8 cellular contexts compared by ENCODE assay signal in genomic region chr7:95330194-95331003, GRCh38. TPM values are rescaled to one million over a fixed set of nuclear protein-coding genes. Genes with fewer than 3 reads are reported as not detected.
DNase-seq lines count a peak whose midpoint lies in the region; ATAC-seq, FAIRE-seq and TF ChIP-seq lines count a peak whose summit lies in the region.

No MANE protein-coding gene starts in this region.

- DNase-seq in GM12891 (ENCODE audit: insufficient read length, low spot score) = no peak
- DNase-seq in KBM-7 = peak; percentile 12
- no peak for DNase-seq in central memory CD8-positive, alpha-beta T cell (ENCODE audit: low spot score in 2 of 2)
- no peak for DNase-seq in psoas muscle
- DNase-seq in HPDE6-E6E7 (ENCODE audit: extremely low spot score) = no peak
- DNase-seq in NCI-H524 (lab: John Stamatoyannopoulos, UW) = no peak
- DNase-seq in NCI-H524 treated with DMSO at 0.1 percent for 48 hours (lab: John Stamatoyannopoulos, UW) = no peak

- peak overlapping the region; percentile 63 for H3K27ac Mint-ChIP-seq in central memory CD8-positive, alpha-beta T cell (ENCODE audit: low read depth)

- in situ Hi-C loops in KBM-7 (cut with MboI; ENCODE audit: low pct_unique_long_range_greater_than_20kb, low sequenced_read_pairs) = no loop called here

- peaks cover 13% of the 10 kb centered on the region for H3K4me1 Mint-ChIP-seq in central memory CD8-positive, alpha-beta T cell

- no peaks in the 10 kb centered on the region for H3K9me3 ChIP-seq in psoas muscle

- H3K36me3 ChIP-seq in psoas muscle (ENCODE audit: insufficient read depth in 1 of 2, low read depth in 1 of 2) = no peaks in the 10 kb centered on the region

- no peak overlapping the region for H3K27ac ChIP-seq in psoas muscle

- H3K27me3 ChIP-seq in psoas muscle (ENCODE audit: insufficient read depth in 3 of 3, low read length in 2 of 3) = no peaks in the 10 kb centered on the region

- FAIRE-seq in GM12891 (lab: Jason Lieb, UNC) = peak; percentile 71

- H3K27me3 Mint-ChIP-seq in central memory CD8-positive, alpha-beta T cell = peaks cover 5% of the 10 kb centered on the region

- H3K4me3 Mint-ChIP-seq in central memory CD8-positive, alpha-beta T cell = peak overlapping the region; percentile 64

- TF ChIP-seq CTCF in psoas muscle (IDR thresholded peaks at IDR 0.05) = no peak

- peaks cover 3% of the 10 kb centered on the region for H3K4me1 ChIP-seq in psoas muscle

- H3K4me3 ChIP-seq in psoas muscle = peak overlapping the region; percentile 53

- H3K36me3 Mint-ChIP-seq in central memory CD8-positive, alpha-beta T cell (ENCODE audit: insufficient read depth) = no peaks in the 10 kb centered on the region

- no peaks in the 10 kb centered on the region for H3K9me3 Mint-ChIP-seq in central memory CD8-positive, alpha-beta T cell

- peak; percentile 95 for ATAC-seq in GM21528 (IDR thresholded peaks at IDR 0.05; ENCODE audit: low FRiP score, unreplicated experiment)
- ATAC-seq in central memory CD8-positive, alpha-beta T cell (replicated peaks; ENCODE audit: extremely low read depth, poor library complexity, severe bottlenecking) = peak; percentile 83
- ATAC-seq in psoas muscle = no peak

- intact Hi-C loops in psoas muscle (cut with DNase I) = no loop called here

- 6 to 27% (median 11%) methylated on average over 4 of the region's 4 CpGs for WGBS in psoas muscle, 3 donors

- no peak for TF ChIP-seq POLR2A in GM12891 (IDR thresholded peaks at IDR 0.05; ENCODE audit: low read depth, low read length)

TF ChIP-seq in GM12891, 5 proteins besides CTCF, POLR2A, EP300 and RAD21:
- TF ChIP-seq POLR2AphosphoS5 (IDR thresholded peaks at IDR 0.05; ENCODE audit: low read depth, low read length) = no peak

RNA-seq across cellular contexts. Expression of gene PON1, which starts 6.1 kb away (rescaled TPM):
- not detected for polyA plus RNA-seq in GM12891 (2012; ENCODE audit: low read depth, missing spikeins)
- total RNA-seq in psoas muscle = not detected
- polyA plus RNA-seq in psoas muscle = under 1 TPM in 2 of 3 donors, not detected in 1; 0.04 to 0.10 TPM

Comparison
In these comparisons a context has a peak if more than half of its experiments do, and no peak if none do; other contexts are left out.
1. ATAC-seq: peak in GM21528 (single experiment) and central memory CD8-positive, alpha-beta T cell (single experiment); none in psoas muscle (0 of 4).